ENCODE assay signal across 1 cellular context in the genomic region with DNA sequence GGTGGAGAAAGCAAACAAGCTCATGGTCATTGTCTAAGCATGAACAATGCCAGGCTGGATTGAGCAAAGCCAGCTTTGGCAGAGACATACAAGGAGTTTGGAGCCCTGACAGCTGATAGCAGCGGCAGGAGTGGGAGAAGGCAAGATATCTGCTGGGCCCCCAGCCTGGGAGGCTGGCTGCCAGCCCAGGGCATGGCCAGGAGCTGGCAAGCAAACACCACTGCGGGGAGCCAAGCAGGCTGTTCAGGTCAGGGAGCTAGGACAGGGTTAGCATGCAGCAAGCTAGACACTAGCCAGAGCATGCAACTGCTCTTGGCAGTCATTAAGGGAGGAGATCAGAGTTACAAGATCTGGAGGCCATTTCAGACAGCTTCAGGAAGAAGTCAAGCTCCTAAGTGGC.
TF ChIP-seq lines count a peak whose summit lies in the region.

No MANE protein-coding gene starts in this region.

TF ChIP-seq in SK-N-SH treated with all-trans-retinoic acid at 6 μM for 48 hours, 23 proteins besides CTCF, POLR2A, EP300 and RAD21 (continued from another document):
- TF ChIP-seq, protein P1, sequence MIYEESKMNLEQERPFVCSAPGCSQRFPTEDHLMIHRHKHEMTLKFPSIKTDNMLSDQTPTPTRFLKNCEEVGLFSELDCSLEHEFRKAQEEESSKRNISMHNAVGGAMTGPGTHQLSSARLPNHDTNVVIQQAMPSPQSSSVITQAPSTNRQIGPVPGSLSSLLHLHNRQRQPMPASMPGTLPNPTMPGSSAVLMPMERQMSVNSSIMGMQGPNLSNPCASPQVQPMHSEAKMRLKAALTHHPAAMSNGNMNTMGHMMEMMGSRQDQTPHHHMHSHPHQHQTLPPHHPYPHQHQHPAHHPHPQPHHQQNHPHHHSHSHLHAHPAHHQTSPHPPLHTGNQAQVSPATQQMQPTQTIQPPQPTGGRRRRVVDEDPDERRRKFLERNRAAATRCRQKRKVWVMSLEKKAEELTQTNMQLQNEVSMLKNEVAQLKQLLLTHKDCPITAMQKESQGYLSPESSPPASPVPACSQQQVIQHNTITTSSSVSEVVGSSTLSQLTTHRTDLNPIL (CRISPR knock-in tag; IDR thresholded peaks at IDR 0.05; ENCODE audit: low read depth), result no peak
- TF ChIP-seq OSR1 (CRISPR knock-in tag; IDR thresholded peaks at IDR 0.05) (no peak), ZFP3 (CRISPR knock-in tag; IDR thresholded peaks at IDR 0.05) (0 out of 2 replicates have a peak, but pooled peaks have one; percentile 69), SNAI2 (CRISPR knock-in tag; IDR thresholded peaks at IDR 0.05) (peak; percentile 35; the same call in 1 of the 2 replicates), ZNF8 (CRISPR knock-in tag; IDR thresholded peaks at IDR 0.05) (no peak), RARB (CRISPR knock-in tag; IDR thresholded peaks at IDR 0.05) (no peak), ARNTL (CRISPR knock-in tag; IDR thresholded peaks at IDR 0.05; ENCODE audit: borderline replicate concordance, low read depth) (no peak), ZNF565 (CRISPR knock-in tag; conservative IDR thresholded peaks at IDR 0.05; ENCODE audit: low read depth) (no peak), CSDC2 (CRISPR knock-in tag; IDR thresholded peaks at IDR 0.05) (0 out of 2 replicates have a peak, but pooled peaks have one; percentile 46), ZFP30 (CRISPR knock-in tag; IDR thresholded peaks at IDR 0.05) (no peak), PPARA (CRISPR knock-in tag; IDR thresholded peaks at IDR 0.05; ENCODE audit: borderline replicate concordance) (no peak)
TF ChIP-seq in SK-N-SH treated with all-trans-retinoic acid at 6 μM for 48 hours: peak in this region for 6.
